9 cellular contexts compared by ENCODE assay signal in the genomic region with DNA sequence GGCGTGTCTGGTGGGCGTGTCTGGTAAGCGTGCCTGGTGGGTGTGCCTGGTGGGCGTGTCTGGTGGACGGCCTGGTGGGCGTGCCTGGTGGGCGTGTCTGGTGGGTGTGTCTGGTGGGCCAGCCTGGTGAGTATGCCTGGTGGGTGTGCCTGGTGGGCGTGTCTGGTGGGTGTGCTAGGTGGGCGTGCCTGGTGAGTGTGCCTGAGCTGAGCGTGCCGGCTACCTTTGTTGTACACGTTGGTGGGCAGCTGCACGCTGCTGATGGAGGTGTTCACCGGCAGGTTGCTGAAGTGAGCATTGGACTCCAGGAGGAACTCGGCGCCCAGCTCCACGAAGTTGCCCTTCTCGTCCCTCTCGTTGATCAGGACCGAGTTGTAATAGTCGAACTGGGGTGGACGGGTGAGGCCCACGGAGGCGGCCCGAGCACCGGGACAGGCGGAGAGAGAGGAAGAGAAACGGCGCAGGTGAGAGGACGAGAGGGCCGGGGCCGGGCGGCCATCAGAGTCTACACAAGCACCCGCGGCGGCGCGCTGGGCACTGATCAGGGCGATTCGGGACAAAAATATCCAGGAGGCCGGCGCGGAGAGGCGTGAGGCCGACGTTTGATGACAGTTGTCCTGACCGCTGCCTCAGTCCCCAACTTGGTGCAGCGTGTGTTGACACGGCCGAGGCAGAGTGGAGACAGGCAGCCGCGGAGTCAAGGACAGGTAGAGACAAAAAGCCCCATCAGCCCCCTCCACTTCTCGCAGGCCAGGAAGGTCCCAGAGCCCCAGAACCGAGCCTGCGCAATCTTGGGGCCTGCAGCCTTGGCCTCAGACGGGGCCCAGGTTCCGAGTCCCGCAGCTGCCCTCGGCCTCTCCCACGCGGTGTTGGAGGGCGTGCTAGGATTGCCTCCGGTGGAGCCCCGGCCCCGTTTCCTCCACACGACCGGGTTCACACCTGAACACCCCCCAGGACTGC. TPM values are rescaled to one million over a fixed set of nuclear protein-coding genes. Genes with fewer than 3 reads are reported as not detected.
DNase-seq lines count a peak whose midpoint lies in the region; ATAC-seq and TF ChIP-seq lines count a peak whose summit lies in the region.
"Had no signal": no experiment of that assay in that cellular context is flagged by ENCODE, and none has a peak within 500 bp of the region (broad histone marks: within the 10 kb centered on the region; RNA-seq: fewer than 3 reads in every experiment).

No MANE protein-coding gene starts in this region.

- no peak overlapping the region for H3K27ac Mint-ChIP-seq in activated CD4-positive, alpha-beta memory T cell treated with anti-CD3 and anti-CD28 coated beads, Interleukin-2, amount 10 ng/mL, durations not matched to agents 7 days and 5 days

- intact Hi-C loops in Right ventricle myocardium superior (cut with DNase I) (no loop called here), spleen (cut with DNase I; ENCODE audit: low total_unique reads) (no loop called here)

- peaks cover 10% of the 10 kb centered on the region for H3K36me3 Mint-ChIP-seq in activated CD4-positive, alpha-beta memory T cell treated with anti-CD3 and anti-CD28 coated beads, Interleukin-2, amount 10 ng/mL, durations not matched to agents 7 days and 5 days (ENCODE audit: low read depth)

- TF ChIP-seq POLR2A in spleen (IDR thresholded peaks at IDR 0.05) = no peak

- peaks cover 9 to 51% (median 43%) of the 10 kb centered on the region in 8 donors for H3K9me3 ChIP-seq in spleen

- ATAC-seq in Right ventricle myocardium superior (ENCODE audit: poor library complexity) (peak; percentile 49), GM21381 (IDR thresholded peaks at IDR 0.05; ENCODE audit: unreplicated experiment) (no peak)

- peaks cover 31% of the 10 kb centered on the region for H3K27me3 Mint-ChIP-seq in activated CD4-positive, alpha-beta memory T cell treated with anti-CD3 and anti-CD28 coated beads, Interleukin-2, amount 10 ng/mL, durations not matched to agents 7 days and 5 days

- DNase-seq in GM13976 (ENCODE audit: low spot score) = peak; percentile 12
- DNase-seq in activated CD4-positive, alpha-beta memory T cell treated with anti-CD3 and anti-CD28 coated beads, Interleukin-2, amount 10 ng/mL, durations not matched to agents 7 days and 5 days = peak; percentile 18
- DNase-seq in Right ventricle myocardium superior = no peak
- peak; percentile 10 to 42 for DNase-seq in stimulated activated CD4-positive, alpha-beta T cell treated with anti-CD3 and anti-CD28 coated beads, Interleukin-4, amount 100 ng/mL, for 4 hours
- DNase-seq in spleen = no peak
- DNase-seq in NCI-H82 (lab: John Stamatoyannopoulos, UW) = no peak
- no peak for DNase-seq in GM20000 (ENCODE audit: low spot score)

- peaks cover 12% of the 10 kb centered on the region for H3K9me3 Mint-ChIP-seq in activated CD4-positive, alpha-beta memory T cell treated with anti-CD3 and anti-CD28 coated beads, Interleukin-2, amount 10 ng/mL, durations not matched to agents 7 days and 5 days

- H3K4me1 ChIP-seq in spleen = peaks cover 0 to 8% (median 0%) of the 10 kb centered on the region in 6 donors

- H3K27me3 ChIP-seq in spleen (replicated peaks in 1 of 7) = peaks cover 0 to 23% (median 8%) of the 10 kb centered on the region in 7 donors

- H3K36me3 ChIP-seq in spleen = no peaks in the 10 kb centered on the region

- H3K4me3 ChIP-seq in spleen = peak overlapping the region in 1 of 8 donors; percentile 35

- peaks cover 3% of the 10 kb centered on the region for H3K4me1 Mint-ChIP-seq in activated CD4-positive, alpha-beta memory T cell treated with anti-CD3 and anti-CD28 coated beads, Interleukin-2, amount 10 ng/mL, durations not matched to agents 7 days and 5 days

- H3K4me3 Mint-ChIP-seq in activated CD4-positive, alpha-beta memory T cell treated with anti-CD3 and anti-CD28 coated beads, Interleukin-2, amount 10 ng/mL, durations not matched to agents 7 days and 5 days = no peak overlapping the region

- in situ Hi-C loops in GM13976 (cut with MboI; ENCODE audit: low sequenced_read_pairs, unreplicated experiment) = no loop called here

- no peak overlapping the region for H3K27ac ChIP-seq in spleen

- TF ChIP-seq CTCF in GM13976 (IDR thresholded peaks at IDR 0.05; ENCODE audit: borderline replicate concordance, control extremely low read depth, extremely low read depth, insufficient read depth, missing control alignments) (no peak), spleen (IDR thresholded peaks at IDR 0.05 in 8 of 11, conservative IDR thresholded peaks at IDR 0.05 in 3 of 11) (no peak), GM20000 (IDR thresholded peaks at IDR 0.05; ENCODE audit: extremely low read depth, missing control alignments) (no peak)

- WGBS in spleen, 5 donors = 34 to 52% (median 41%) methylated on average over 57 to 67 of the region's 67 CpGs

- POLR2A ChIA-PET in activated CD4-positive, alpha-beta memory T cell treated with anti-CD3 and anti-CD28 coated beads, Interleukin-2, amount 10 ng/mL, durations not matched to agents 7 days and 5 days (lab: Charles Lee) = no interaction called here

- CTCF ChIA-PET in activated CD4-positive, alpha-beta memory T cell treated with anti-CD3 and anti-CD28 coated beads, Interleukin-2, amount 10 ng/mL, durations not matched to agents 7 days and 5 days (lab: Charles Lee) = no interaction called here

RNA-seq across cellular contexts. Expression of gene CACNA2D4, which starts 10.5 kb away (rescaled TPM):
- total RNA-seq in activated CD4-positive, alpha-beta memory T cell treated with anti-CD3 and anti-CD28 coated beads, Interleukin-2, amount 10 ng/mL, durations not matched to agents 7 days and 5 days = 10 to 100 TPM; 20.8 to 23.6 TPM
- total RNA-seq in Right ventricle myocardium superior (1.0 TPM), spleen (10 to 100 TPM in 3 of 7 donors, 1 to 10 TPM in 4; 3.3 to 11.8 (median 10.0) TPM)
- 1 to 10 TPM; 3.4 to 5.0 (median 4.9) TPM for polyA plus RNA-seq in spleen
- total RNA-seq: LHCN-M2 had no signal

Comparison
In these comparisons a context has a peak if more than half of its experiments do, and no peak if none do; other contexts are left out.
1. DNase-seq: peak in GM13976 (single experiment), activated CD4-positive, alpha-beta memory T cell treated with anti-CD3 and anti-CD28 coated beads, Interleukin-2, amount 10 ng/mL, durations not matched to agents 7 days and 5 days (single experiment) and stimulated activated CD4-positive, alpha-beta T cell treated with anti-CD3 and anti-CD28 coated beads, Interleukin-4, amount 100 ng/mL, for 4 hours (2 of 2); none in Right ventricle myocardium superior (single experiment), spleen (single experiment), NCI-H82 (single experiment) and GM20000 (single experiment).